17 cellular contexts compared by ENCODE assay signal in genomic region chr1:188489336-188490112, GRCh38.
DNase-seq lines count a peak whose midpoint lies in the region; ATAC-seq, FAIRE-seq and TF ChIP-seq lines count a peak whose summit lies in the region.
"Had no signal": no experiment of that assay in that cellular context is flagged by ENCODE, and none has a peak within 500 bp of the region (broad histone marks: within the 10 kb centered on the region; RNA-seq: fewer than 3 reads in every experiment).

No MANE protein-coding gene starts in this region.

- no peak for ATAC-seq in right cardiac atrium
- ATAC-seq: activated naive CD8-positive, alpha-beta T cell treated with anti-CD3 and anti-CD28 coated beads, Interleukin-2, amount 50 U/mL, for 24 hours had no signal

- H3K36me3 ChIP-seq in endothelial cell of umbilical vein (ENCODE audit: control insufficient read depth in 2 of 2, extremely low read depth in 1 of 2, insufficient read depth in 2 of 2, low read length in 2 of 2) = no peaks in the 10 kb centered on the region
- H3K36me3 ChIP-seq in smooth muscle cell (ENCODE audit: low read depth) = no peaks in the 10 kb centered on the region
- no peaks in the 10 kb centered on the region for H3K36me3 ChIP-seq in adrenal gland (replicated peaks in 1 of 2)

- intact Hi-C loops in endothelial cell of umbilical vein (cut with micrococcal nuclease) (loop anchor here (10.0 kb wide), 1 partner anchor 445 kb away; no protein-coding TSS in a partner anchor), right cardiac atrium (cut with DNase I) (no loop called here), adrenal gland (cut with DNase I) (no loop called here)

- H3K4me3 ChIP-seq in endothelial cell of umbilical vein (replicated peaks in 1 of 3; ENCODE audit: insufficient read depth in 1 of 3, low read depth in 1 of 3, low read length in 3 of 3) (no peak overlapping the region), smooth muscle cell (no peak overlapping the region), right cardiac atrium (ENCODE audit: low read length) (no peak overlapping the region), adrenal gland (no peak overlapping the region)
- H3K4me3 ChIP-seq: testis had no signal

- H3K4me2 ChIP-seq in endothelial cell of umbilical vein (ENCODE audit: insufficient read depth, low read length) (no peak overlapping the region), smooth muscle cell (no peak overlapping the region)
- H3K4me2 ChIP-seq: KMS-11 had no signal

- POLR2A ChIA-PET in endothelial cell of umbilical vein (lab: Charles Lee) = no interaction called here

- H3K9me3 ChIP-seq in endothelial cell of umbilical vein (replicated peaks; ENCODE audit: control insufficient read depth, insufficient read depth, low read length) (no peaks in the 10 kb centered on the region), smooth muscle cell (replicated peaks; ENCODE audit: low read depth) (no peaks in the 10 kb centered on the region), right cardiac atrium (ENCODE audit: control insufficient read depth, low read length) (no peaks in the 10 kb centered on the region), adrenal gland (replicated peaks in 1 of 3) (no peaks in the 10 kb centered on the region)
- H3K9me3 ChIP-seq: Caco-2, testis had no signal

- H3K9me1 ChIP-seq in endothelial cell of umbilical vein (replicated peaks; ENCODE audit: control insufficient read depth, extremely low read depth, insufficient read depth, low read length) = no peaks in the 10 kb centered on the region

- TF ChIP-seq POLR2A in endothelial cell of umbilical vein (IDR thresholded peaks at IDR 0.05; ENCODE audit: low read depth, low read length) = no peak
- no peak for TF ChIP-seq POLR2A in adrenal gland (IDR thresholded peaks at IDR 0.05)

- H3K9ac ChIP-seq in endothelial cell of umbilical vein (replicated peaks; ENCODE audit: extremely low read depth, insufficient read depth, low read length) (no peak overlapping the region), smooth muscle cell (ENCODE audit: low read depth) (no peak overlapping the region)
- H3K9ac ChIP-seq: KMS-11 had no signal

- 56% methylated on average over 5 of the region's 5 CpGs for WGBS in smooth muscle cell (ENCODE audit: low lambda C conversion rate)
- WGBS in right cardiac atrium = 64% methylated on average over 5 of the region's 5 CpGs
- 54 to 73% (median 64%) methylated on average over 5 of the region's 5 CpGs for WGBS in adrenal gland, 4 donors

- H3K79me2 ChIP-seq in endothelial cell of umbilical vein (ENCODE audit: control insufficient read depth, insufficient read depth, low read length) (no peaks in the 10 kb centered on the region), smooth muscle cell (ENCODE audit: low read depth) (no peaks in the 10 kb centered on the region)

- CTCF ChIA-PET in endothelial cell of umbilical vein (lab: Charles Lee) = no interaction called here

- H3K4me1 ChIP-seq in endothelial cell of umbilical vein (ENCODE audit: control insufficient read depth, extremely low read depth, insufficient read depth, low read length) (peaks cover 5% of the 10 kb centered on the region), smooth muscle cell (ENCODE audit: low read depth) (peaks cover 5% of the 10 kb centered on the region), right cardiac atrium (ENCODE audit: control insufficient read depth, insufficient read depth, low read length) (no peaks in the 10 kb centered on the region), adrenal gland (replicated peaks in 1 of 2) (no peaks in the 10 kb centered on the region)
- H3K4me1 ChIP-seq: testis had no signal

- no peaks in the 10 kb centered on the region for H4K20me1 ChIP-seq in endothelial cell of umbilical vein (replicated peaks; ENCODE audit: control insufficient read depth, extremely low read depth, insufficient read depth, low read length)
- H4K20me1 ChIP-seq in smooth muscle cell (ENCODE audit: low read depth) = no peaks in the 10 kb centered on the region

- H3K27me3 ChIP-seq in endothelial cell of umbilical vein (ENCODE audit: control insufficient read depth in 2 of 2, insufficient read depth in 2 of 2, low read length in 2 of 2) (no peaks in the 10 kb centered on the region), smooth muscle cell (ENCODE audit: low read depth) (no peaks in the 10 kb centered on the region), right cardiac atrium (ENCODE audit: control insufficient read depth, insufficient read depth) (no peaks in the 10 kb centered on the region), adrenal gland (no peaks in the 10 kb centered on the region)
- H3K27me3 ChIP-seq: testis had no signal

- DNase-seq in DMS 273 (lab: John Stamatoyannopoulos, UW; ENCODE audit: unreplicated experiment) = peak; percentile 5
- no peak for DNase-seq in DMS 273 treated with DMSO at 0.1 percent for 48 hours (lab: John Stamatoyannopoulos, UW)
- peak; percentile 60 for DNase-seq in RCC 7860 (ENCODE audit: low spot score)
- DNase-seq in endothelial cell of umbilical vein (ENCODE audit: low read depth, low spot score) = peak; percentile 29
- no peak for DNase-seq in smooth muscle cell (lab: John Stamatoyannopoulos, UW; ENCODE audit: unreplicated experiment)
- DNase-seq in right cardiac atrium = no peak
- no peak for DNase-seq in superior temporal gyrus (ENCODE audit: extremely low spot score)
- no peak for DNase-seq in adrenal gland
- DNase-seq: 8988T; activated CD8-positive, alpha-beta memory T cell treated with anti-CD3 and anti-CD28 coated beads, Interleukin-2, amount 50 U/mL, for 4 hours; activated naive CD8-positive, alpha-beta T cell treated with anti-CD3 and anti-CD28 coated beads, Interleukin-2, amount 50 U/mL, for 24 hours; Caco-2; RPMI8226; testis had no signal

- no peak overlapping the region for H2AFZ ChIP-seq in endothelial cell of umbilical vein (ENCODE audit: low read depth, low read length)
- no peak overlapping the region for H2AFZ ChIP-seq in smooth muscle cell (ENCODE audit: low read depth)

- H3K27ac ChIP-seq in endothelial cell of umbilical vein (ENCODE audit: insufficient read depth, low read depth, low read length) (no peak overlapping the region), smooth muscle cell (ENCODE audit: low read depth) (peak overlapping the region; percentile 52), right cardiac atrium (ENCODE audit: low read length) (no peak overlapping the region), adrenal gland (no peak overlapping the region)
- H3K27ac ChIP-seq: KMS-11, testis had no signal

- H3F3A ChIP-seq in smooth muscle cell (ENCODE audit: low read depth) = no peaks in the 10 kb centered on the region

- BruUV-seq in endothelial cell of umbilical vein (replicated peaks; lab: Mats Ljungman, UMichigan) = no TSS peak

- TF ChIP-seq CTCF in endothelial cell of umbilical vein (IDR thresholded peaks at IDR 0.05; ENCODE audit: extremely low read depth in 1 of 2, insufficient read depth in 1 of 2, low read depth in 1 of 2, low read length in 2 of 2) (no peak), smooth muscle cell (IDR thresholded peaks at IDR 0.05; ENCODE audit: borderline replicate concordance, insufficient read depth, poor library complexity, severe bottlenecking) (no peak), adrenal gland (IDR thresholded peaks at IDR 0.05) (no peak)

- dilution Hi-C loops in endothelial cell of umbilical vein (cut with MboI; ENCODE audit: extremely low pct_ligation_motif_present, low sequenced_read_pairs) = no loop called here

- no peak for FAIRE-seq in RCC 7860 (lab: Jason Lieb, UNC)
- FAIRE-seq in endothelial cell of umbilical vein (lab: Jason Lieb, UNC) = peak; percentile 47
- FAIRE-seq: endometrium, GM12891 had no signal

TF ChIP-seq in endothelial cell of umbilical vein, 7 proteins besides CTCF, POLR2A, EP300 and RAD21:
- TF ChIP-seq, protein P1, sequence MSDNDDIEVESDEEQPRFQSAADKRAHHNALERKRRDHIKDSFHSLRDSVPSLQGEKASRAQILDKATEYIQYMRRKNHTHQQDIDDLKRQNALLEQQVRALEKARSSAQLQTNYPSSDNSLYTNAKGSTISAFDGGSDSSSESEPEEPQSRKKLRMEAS (IDR thresholded peaks at IDR 0.05; ENCODE audit: insufficient read depth, insufficient read length) = no peak
- TF ChIP-seq GATA2 (IDR thresholded peaks at IDR 0.05; ENCODE audit: insufficient read depth, insufficient read length, low read depth, low read length) = peak; percentile 70
- no peak for TF ChIP-seq EZH2 (IDR thresholded peaks at IDR 0.05; ENCODE audit: borderline replicate concordance, low read depth, low read length, severe bottlenecking)
- TF ChIP-seq FOS (IDR thresholded peaks at IDR 0.05; ENCODE audit: borderline replicate concordance, insufficient read depth, low read length) = no peak
- no peak for TF ChIP-seq MYC (IDR thresholded peaks at IDR 0.05; ENCODE audit: low read depth, low read length)
- peak; percentile 28 for TF ChIP-seq POLR2AphosphoS5 (IDR thresholded peaks at IDR 0.05; ENCODE audit: insufficient read depth, low read depth, low read length)
- TF ChIP-seq JUN (IDR thresholded peaks at IDR 0.05; ENCODE audit: borderline replicate concordance, insufficient read depth, insufficient read length, low read depth) = no peak

Comparison
In these comparisons a context has a peak if more than half of its experiments do, and no peak if none do; other contexts are left out.
1. DNase-seq: peak in DMS 273 (single experiment), RCC 7860 (single experiment) and endothelial cell of umbilical vein (single experiment); none in DMS 273 treated with DMSO at 0.1 percent for 48 hours (single experiment), smooth muscle cell (single experiment), right cardiac atrium (0 of 3), superior temporal gyrus (single experiment) and adrenal gland (0 of 7).